ENCODE assay signal across 16 cellular contexts in the genomic region with DNA sequence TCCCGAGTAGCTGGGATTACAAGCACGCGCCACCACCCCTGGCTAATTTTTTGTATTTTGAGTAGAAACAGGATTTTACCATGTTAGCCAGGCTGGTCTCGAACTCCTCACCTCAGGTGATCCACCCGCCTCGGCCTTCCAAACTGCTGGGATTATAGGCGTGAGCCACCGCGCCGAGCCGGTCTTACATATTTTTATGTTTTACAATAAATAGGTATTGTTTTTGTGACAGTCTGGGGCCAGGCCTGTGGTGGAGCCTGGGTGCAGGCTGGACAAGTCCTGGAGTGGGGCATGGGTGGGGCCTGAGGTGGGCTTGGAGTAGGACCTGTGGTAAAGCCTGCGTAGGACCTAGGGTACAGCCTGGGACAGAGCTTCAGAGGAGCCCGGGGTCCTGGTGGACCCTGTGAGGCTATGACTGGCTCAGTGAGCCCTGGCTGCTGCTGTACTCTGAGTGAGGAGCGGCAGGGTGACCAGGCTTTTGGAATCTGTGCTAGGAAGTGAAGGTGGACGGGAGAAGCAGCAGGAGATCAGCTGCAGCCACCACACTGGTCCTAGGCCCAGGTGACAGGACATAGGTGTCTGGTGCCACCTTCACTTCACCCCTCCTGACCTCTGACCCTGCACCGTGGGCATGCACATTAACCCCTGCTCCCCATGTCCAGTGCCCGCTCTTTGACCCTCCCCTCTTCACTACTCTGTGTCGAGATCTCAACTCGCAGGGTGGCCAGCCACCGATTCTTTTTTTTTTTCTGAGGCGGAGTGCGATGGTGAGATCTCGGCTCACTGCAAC. TPM values are rescaled to one million over a fixed set of nuclear protein-coding genes. Genes with fewer than 3 reads are reported as not detected.
A peak's percentile ranks its signal among the peaks of the same experiment; 100 is the strongest.
DNase-seq lines count a peak whose midpoint lies in the region; ATAC-seq, FAIRE-seq and TF ChIP-seq lines count a peak whose summit lies in the region.
"Had no signal": no experiment of that assay in that cellular context is flagged by ENCODE, and none has a peak within 500 bp of the region (broad histone marks: within the 10 kb centered on the region; RNA-seq: fewer than 3 reads in every experiment).

No MANE protein-coding gene starts in this region.

- POLR2A ChIA-PET in IMR-90 (lab: Charles Lee; ENCODE audit: unreplicated experiment) = no interaction called here

- CTCF ChIA-PET in IMR-90 (lab: Yijun Ruan, JAX) = interaction anchor here (0.6 kb wide), 1 partner anchor 11 kb away, joined by 4 read pairs; no protein-coding TSS in a partner anchor

- no peak for TF ChIP-seq CTCF in IMR-90 (conservative IDR thresholded peaks at IDR 0.05; ENCODE audit: low read depth, low read length)
- no peak for TF ChIP-seq CTCF in kidney (IDR thresholded peaks at IDR 0.05; ENCODE audit: borderline replicate concordance, extremely low read depth, insufficient read depth)
- no peak for TF ChIP-seq CTCF in spleen (IDR thresholded peaks at IDR 0.05 in 8 of 11, conservative IDR thresholded peaks at IDR 0.05 in 3 of 11)

- H3K27me3 ChIP-seq in IMR-90 (ENCODE audit: control insufficient read depth, insufficient read depth, low read length) (no peaks in the 10 kb centered on the region), spleen (replicated peaks in 1 of 7) (no peaks in the 10 kb centered on the region)

- no peak overlapping the region for H3K4me2 ChIP-seq in IMR-90 (ENCODE audit: low read depth, low read length)
- H3K4me2 ChIP-seq: A549 had no signal

- FAIRE-seq in kidney (lab: Jason Lieb, UNC) = no peak
- FAIRE-seq: A549, GM12892, H54 had no signal

- no peak overlapping the region for H3K4me3 Mint-ChIP-seq in T-helper 17 cell
- H3K4me3 Mint-ChIP-seq: CD14-positive monocyte; CD8-positive, alpha-beta T cell had no signal

- WGBS in IMR-90 (ENCODE audit: extremely low coverage in 2 of 2, insufficient read length in 1 of 2), 2 experiments = 64% methylated on average over 6 of the region's 23 CpGs; no CpG with 5 or more reads in 1 of the 2 experiments
- WGBS in spleen, 5 donors = 89 to 97% (median 93%) methylated on average over 23 of the region's 23 CpGs

- H3K4ac ChIP-seq in IMR-90 (ENCODE audit: low read depth, low read length) = peak overlapping the region; percentile 56; the same call in 1 of the 2 replicates

- intact Hi-C loops in IMR-90 (cut with micrococcal nuclease) (no loop called here), kidney (cut with DNase I) (no loop called here), spleen (cut with DNase I; ENCODE audit: low total_unique reads) (no loop called here)

- H3K4me3 ChIP-seq in IMR-90 (ENCODE audit: insufficient read depth, low read depth, low read length) (no peak overlapping the region), kidney (ENCODE audit: low read length in 2 of 2) (no peak overlapping the region), spleen (no peak overlapping the region)
- H3K4me3 ChIP-seq: A549, GM23248 had no signal

- in situ Hi-C loops in IMR-90 (cut with MboI; ENCODE audit: low sequenced_read_pairs) = no loop called here

- peak overlapping the region; percentile 48; the same call in 1 of the 2 replicates for H2AK5ac ChIP-seq in IMR-90 (ENCODE audit: low read depth, low read length)

- TF ChIP-seq POLR2A in IMR-90 (IDR thresholded peaks at IDR 0.05; ENCODE audit: low read depth, low read length) (no peak), spleen (IDR thresholded peaks at IDR 0.05) (no peak)

- H3K27ac ChIP-seq in IMR-90 (ENCODE audit: insufficient read depth, low read length) = no peak overlapping the region
- H3K27ac ChIP-seq in kidney (ENCODE audit: low read depth in 2 of 2, low read length in 2 of 2) = no peak overlapping the region
- no peak overlapping the region for H3K27ac ChIP-seq in spleen
- no peak overlapping the region for H3K27ac ChIP-seq in caudate nucleus (ENCODE audit: low read depth, low read length)
- H3K27ac ChIP-seq: GM23248 had no signal

- H3K9me3 ChIP-seq in IMR-90 (ENCODE audit: control insufficient read depth, insufficient read depth, low read length) = no peaks in the 10 kb centered on the region
- H3K9me3 ChIP-seq in T-helper 17 cell (ENCODE audit: control insufficient read depth, low read length, poor library complexity, severe bottlenecking) = no peaks in the 10 kb centered on the region
- no peaks in the 10 kb centered on the region for H3K9me3 ChIP-seq in kidney (ENCODE audit: control insufficient read depth in 1 of 2, low read length in 2 of 2)
- H3K9me3 ChIP-seq in spleen = no peaks in the 10 kb centered on the region
- H3K9me3 ChIP-seq: A549 had no signal

- ATAC-seq in IMR-90 (ENCODE audit: low read depth) (no peak), T-helper 17 cell (no peak), HG02884 (IDR thresholded peaks at IDR 0.05; ENCODE audit: unreplicated experiment) (no peak), GM19463 (IDR thresholded peaks at IDR 0.05; ENCODE audit: unreplicated experiment) (no peak)
- ATAC-seq: CD8-positive, alpha-beta T cell had no signal

- H3K14ac ChIP-seq in IMR-90 (replicated peaks; ENCODE audit: low read depth, low read length) = 0 out of 2 replicates have a peak overlapping the region, but pooled peaks have one; percentile 29

- peak overlapping the region; percentile 34; the same call in 1 of the 2 replicates for H2BK120ac ChIP-seq in IMR-90 (ENCODE audit: low read depth, low read length)

- H2AK9ac ChIP-seq in IMR-90 (replicated peaks; ENCODE audit: low read depth, low read length, poor library complexity) = no peak overlapping the region

- H3K9ac ChIP-seq in IMR-90 (ENCODE audit: low read depth, low read length) = no peak overlapping the region
- H3K9ac ChIP-seq in kidney (ENCODE audit: low read length in 2 of 2) = no peak overlapping the region
- H3K9ac ChIP-seq: GM23248 had no signal

- H3K79me1 ChIP-seq in IMR-90 (ENCODE audit: low read depth in 1 of 2, low read length in 2 of 2) = peaks cover 0 to 9% of the 10 kb centered on the region in 2 experiments; a peak in 2 of 4 replicates

- no peaks in the 10 kb centered on the region for H3K36me3 Mint-ChIP-seq in T-helper 17 cell (ENCODE audit: low read depth)
- H3K36me3 Mint-ChIP-seq: CD14-positive monocyte; CD8-positive, alpha-beta T cell had no signal

- no peak overlapping the region for H2AFZ ChIP-seq in IMR-90 (replicated peaks; ENCODE audit: low read length, poor library complexity)
- H2AFZ ChIP-seq: GM23248 had no signal

- 0 out of 3 replicates have a peak overlapping the region, but pooled peaks have one; percentile 36 for H2BK15ac ChIP-seq in IMR-90 (ENCODE audit: low read depth, low read length)

- no peak overlapping the region for H3K56ac ChIP-seq in IMR-90 (ENCODE audit: extremely low read depth, insufficient read depth, low read length)

- no peak overlapping the region for H4K5ac ChIP-seq in IMR-90 (ENCODE audit: low read depth, low read length)

- H2BK5ac ChIP-seq in IMR-90 (ENCODE audit: low read depth, low read length, poor library complexity, severe bottlenecking) = peak overlapping the region; percentile 45

- H3K18ac ChIP-seq in IMR-90 (ENCODE audit: low read depth, low read length) = no peak overlapping the region

- no peak overlapping the region for H4K8ac ChIP-seq in IMR-90 (ENCODE audit: low read depth in 2 of 2, low read length in 2 of 2)

- no peak overlapping the region for H3K23ac ChIP-seq in IMR-90 (ENCODE audit: low read depth, low read length)

- no peaks in the 10 kb centered on the region for H4K20me1 ChIP-seq in IMR-90 (ENCODE audit: insufficient read depth, low read length)

- H3K4me1 Mint-ChIP-seq in T-helper 17 cell = peaks cover 13% of the 10 kb centered on the region

- peak overlapping the region; percentile 65 for H3K27ac Mint-ChIP-seq in T-helper 17 cell
- H3K27ac Mint-ChIP-seq: CD8-positive, alpha-beta T cell had no signal

- H3K36me3 ChIP-seq in IMR-90 (ENCODE audit: control insufficient read depth, insufficient read depth, low read length) (no peaks in the 10 kb centered on the region), kidney (ENCODE audit: control insufficient read depth in 1 of 2, insufficient read depth in 2 of 2, low read length in 2 of 2) (no peaks in the 10 kb centered on the region), spleen (no peaks in the 10 kb centered on the region)

- no peak for DNase-seq in IMR-90
- no peak for DNase-seq in T-helper 17 cell
- DNase-seq in kidney = peak; percentile 51
- DNase-seq in spleen = peak; percentile 69
- no peak for DNase-seq in caudate nucleus (lab: John Stamatoyannopoulos, UW)
- DNase-seq: CD8-positive, alpha-beta T cell; COR-L47; DND-41; GDM1; GM23248 had no signal

- no peak overlapping the region for H4K91ac ChIP-seq in IMR-90 (ENCODE audit: insufficient read depth, low read depth, low read length)

- 0 out of 2 replicates have a peak overlapping the region, but pooled peaks have one; percentile 5 for H2BK20ac ChIP-seq in IMR-90 (ENCODE audit: low read depth, low read length)

- no TSS peak for BruUV-seq in IMR-90 (replicated peaks; lab: Mats Ljungman, UMichigan)

- dilution Hi-C loops in IMR-90 (cut with HindIII; ENCODE audit: low sequenced_read_pairs, unreplicated experiment) = no loop called here

- no peaks in the 10 kb centered on the region for H3K27me3 Mint-ChIP-seq in T-helper 17 cell

- H3K4me1 ChIP-seq in IMR-90 (ENCODE audit: control insufficient read depth, insufficient read depth, low read length) (peaks cover 12% of the 10 kb centered on the region), kidney (ENCODE audit: control insufficient read depth in 1 of 2, insufficient read depth in 1 of 2, low read depth in 1 of 2, low read length in 2 of 2) (no peaks in the 10 kb centered on the region), spleen (peaks cover 0 to 12% (median 3%) of the 10 kb centered on the region in 6 donors)

- TF ChIP-seq RAD21 in IMR-90 (IDR thresholded peaks at IDR 0.05; ENCODE audit: low read length) = no peak

- peaks cover 12% of the 10 kb centered on the region for H3K9me1 ChIP-seq in IMR-90 (ENCODE audit: insufficient read depth, low read length)

TF ChIP-seq in IMR-90, 13 proteins besides CTCF, POLR2A, EP300 and RAD21 (continues in another document):
- TF ChIP-seq MXI1 (IDR thresholded peaks at IDR 0.05; ENCODE audit: borderline replicate concordance, low read depth, low read length) = no peak

RNA-seq across cellular contexts. Expression of a gene that starts 9.6 kb away (rescaled TPM):
- 2.8 and 3.0 TPM in 2 replicates for total RNA-seq in IMR-90 (2012; rRNA removed)
- polyA plus RNA-seq in IMR-90 (2012; rRNA removed) = 22.9 and 24.0 TPM in 2 replicates
- polyA plus RNA-seq in IMR-90 (2012; cell fraction: cytosol; rRNA removed) = 6.2 and 11.7 TPM in 2 replicates
- 98.7 and 169 TPM in 2 replicates for polyA plus RNA-seq in IMR-90 (2012; cell fraction: nucleus; rRNA removed; ENCODE audit: low replicate concordance)
- 100 to 1,000 TPM; 117 to 171 TPM for total RNA-seq in T-helper 17 cell
- total RNA-seq in kidney = 127 TPM
- polyA plus RNA-seq in kidney (ENCODE audit: insufficient read depth, low read depth, low replicate concordance) = 30.5 TPM
- total RNA-seq in spleen = 100 to 1,000 TPM in 4 of 7 donors, 10 to 100 TPM in 3; 35.6 to 160 (median 125) TPM
- polyA plus RNA-seq in spleen = 10 to 100 TPM; 27.7 to 95.7 (median 64.5) TPM

RNA-seq across cellular contexts. Expression of a gene that starts 57.4 kb away (rescaled TPM):
- total RNA-seq in IMR-90 (2012; rRNA removed) (3,396 and 3,430 TPM in 2 replicates), T-helper 17 cell (100 to 1,000 TPM; 691 to 692 TPM), kidney (1,143 TPM), spleen (1,000 to 10,000 TPM in 3 of 7 donors, 100 to 1,000 TPM in 4; 877 to 1,659 (median 945) TPM)
- polyA plus RNA-seq in IMR-90 (2012; rRNA removed) (4,788 and 4,883 TPM in 2 replicates), kidney (ENCODE audit: insufficient read depth, low read depth, low replicate concordance) (2,940 TPM), spleen (1,000 to 10,000 TPM; 2,690 to 3,651 (median 2,985) TPM)
- polyA plus RNA-seq in IMR-90 (2012; cell fraction: cytosol; rRNA removed) = 3,102 and 3,821 TPM in 2 replicates
- polyA plus RNA-seq in IMR-90 (2012; cell fraction: nucleus; rRNA removed; ENCODE audit: low replicate concordance) = 630 and 1,845 TPM in 2 replicates

Comparison
In these comparisons a context has a peak if more than half of its experiments do, and no peak if none do; other contexts are left out.
1. DNase-seq: peak in kidney (single experiment) and spleen (single experiment); none in IMR-90 (single experiment), T-helper 17 cell (0 of 3) and caudate nucleus (0 of 61).